24 cellular contexts compared by ENCODE assay signal in genomic region chr1:194495434-194495833, GRCh38.
"Had no signal": no experiment of that assay in that cellular context is flagged by ENCODE, and none has a peak within 500 bp of the region (broad histone marks: within the 10 kb centered on the region; RNA-seq: fewer than 3 reads in every experiment).

No MANE protein-coding gene starts in this region.

- H3K27ac ChIP-seq: colonic mucosa, coronary artery, dorsolateral prefrontal cortex, epithelial cell of prostate, esophagus muscularis mucosa, esophagus squamous epithelium, foreskin keratinocyte, gastrocnemius medialis, gastroesophageal sphincter, heart left ventricle, heart right ventricle had no signal

- DNase-seq: colonic mucosa; cortex of kidney; dermis blood vessel endothelial cell; dorsolateral prefrontal cortex; effector CD4-positive, alpha-beta T cell; effector CD8-positive, alpha-beta T cell; effector memory CD4-positive, alpha-beta T cell; effector memory CD8-positive, alpha-beta T cell; endodermal cell; erythroblast; esophagus squamous epithelium; foreskin fibroblast; foreskin keratinocyte; foreskin melanocyte; gastrocnemius medialis; glutamatergic neuron; head of caudate nucleus; heart left ventricle; heart right ventricle had no signal

- H3K9me3 ChIP-seq: colonic mucosa, esophagus muscularis mucosa, esophagus squamous epithelium, gastrocnemius medialis, gastroesophageal sphincter had no signal

- H3K4me3 ChIP-seq: colonic mucosa, coronary artery, dorsolateral prefrontal cortex, esophagus muscularis mucosa, esophagus squamous epithelium, gastrocnemius medialis, gastroesophageal sphincter, heart left ventricle, heart right ventricle had no signal

- H3K36me3 ChIP-seq: colonic mucosa, esophagus muscularis mucosa, esophagus squamous epithelium, gastrocnemius medialis, gastroesophageal sphincter, heart left ventricle, heart right ventricle had no signal

- H3K4me3 Mint-ChIP-seq: dendritic cell treated with granulocyte-macrophage colony-stimulating factor and Interleukin-4, amounts not matched to agents 40 ng/mL and 50 ng/mL, for 4 days; effector memory CD8-positive, alpha-beta T cell; endodermal cell had no signal

- H3K4me1 ChIP-seq: colonic mucosa, esophagus muscularis mucosa, esophagus squamous epithelium, foreskin keratinocyte, gastrocnemius medialis, gastroesophageal sphincter, heart left ventricle, heart right ventricle had no signal

- H3K27me3 ChIP-seq: colonic mucosa, dorsolateral prefrontal cortex, esophagus muscularis mucosa, esophagus squamous epithelium, foreskin keratinocyte, gastrocnemius medialis, gastroesophageal sphincter, heart left ventricle, heart right ventricle had no signal

- H3K27ac Mint-ChIP-seq: dendritic cell treated with granulocyte-macrophage colony-stimulating factor and Interleukin-4, amounts not matched to agents 40 ng/mL and 50 ng/mL, for 4 days; effector memory CD8-positive, alpha-beta T cell; endodermal cell had no signal

- H3K4me1 Mint-ChIP-seq: endodermal cell had no signal

- H3K27me3 Mint-ChIP-seq: dendritic cell treated with granulocyte-macrophage colony-stimulating factor and Interleukin-4, amounts not matched to agents 40 ng/mL and 50 ng/mL, for 4 days; effector memory CD8-positive, alpha-beta T cell had no signal
